Comparison of ENCODE assay signal across 13 cellular contexts in the genomic region with DNA sequence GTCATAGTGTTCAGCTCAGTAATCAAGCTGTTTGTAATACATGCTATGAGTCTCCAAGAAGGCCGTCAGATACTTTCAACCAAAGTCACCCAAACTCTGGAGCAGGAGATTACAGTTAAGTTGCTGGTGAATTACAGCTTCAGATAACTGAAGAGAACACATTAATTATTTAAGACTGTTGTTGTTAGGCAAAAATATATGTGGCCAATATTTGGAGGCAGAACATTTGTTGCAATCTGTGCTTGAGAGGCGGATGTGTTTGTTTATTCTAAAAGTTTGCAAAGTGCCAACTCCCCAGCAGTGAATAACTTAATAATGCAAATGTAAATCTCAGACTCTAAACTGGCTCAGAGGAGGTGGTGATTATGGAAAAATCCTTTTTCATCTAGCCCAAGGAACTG.
DNase-seq lines count a peak whose midpoint lies in the region; FAIRE-seq and TF ChIP-seq lines count a peak whose summit lies in the region.
"Had no signal": no experiment of that assay in that cellular context is flagged by ENCODE, and none has a peak within 500 bp of the region (broad histone marks: within the 10 kb centered on the region; RNA-seq: fewer than 3 reads in every experiment).

No MANE protein-coding gene starts in this region.

- no peak overlapping the region for H3K4me3 ChIP-seq in fibroblast of villous mesenchyme (ENCODE audit: low read depth, low read length)
- H3K4me3 ChIP-seq: A549 had no signal

- H3K9me3 Mint-ChIP-seq in mesothelial cell of epicardium = peaks cover 8% of the 10 kb centered on the region

- H3K4me3 Mint-ChIP-seq in mesothelial cell of epicardium = no peak overlapping the region
- H3K4me3 Mint-ChIP-seq: CD4-positive, alpha-beta memory T cell had no signal

- TF ChIP-seq POLR2A in GM12892 (IDR thresholded peaks at IDR 0.05; ENCODE audit: low read depth, low read length) = no peak

- DNase-seq in M059J (ENCODE audit: low read depth) (peak; percentile 45), fibroblast of villous mesenchyme (ENCODE audit: low read depth) (peak; percentile 65), mesothelial cell of epicardium (ENCODE audit: low spot score in 2 of 2, unreplicated experiment in 2 of 2) (no peak), NCI-H146 (lab: John Stamatoyannopoulos, UW) (no peak), NCI-H1105 treated with DMSO at 0.1 percent for 48 hours (lab: John Stamatoyannopoulos, UW) (no peak), GM12892 (ENCODE audit: insufficient read length) (no peak)
- DNase-seq: BE2C; CD4-positive, alpha-beta memory T cell; DMS79; EL had no signal

- peaks cover 2% of the 10 kb centered on the region for H3K36me3 Mint-ChIP-seq in mesothelial cell of epicardium
- H3K36me3 Mint-ChIP-seq: CD4-positive, alpha-beta memory T cell had no signal

- H3K4me1 Mint-ChIP-seq in mesothelial cell of epicardium = peaks cover 8% of the 10 kb centered on the region
- H3K4me1 Mint-ChIP-seq: CD4-positive, alpha-beta memory T cell had no signal

- no peak for FAIRE-seq in GM12892 (lab: Jason Lieb, UNC)
- FAIRE-seq: A549, G401.6, H1 had no signal

- H3K27me3 Mint-ChIP-seq in mesothelial cell of epicardium (ENCODE audit: low read depth) = no peaks in the 10 kb centered on the region
- H3K27me3 Mint-ChIP-seq: CD4-positive, alpha-beta memory T cell had no signal

- TF ChIP-seq CTCF in fibroblast of villous mesenchyme (IDR thresholded peaks at IDR 0.05; ENCODE audit: insufficient read depth, low read depth, low read length) (no peak), mesothelial cell of epicardium (IDR thresholded peaks at IDR 0.05; ENCODE audit: unreplicated experiment) (no peak)

- peak overlapping the region; percentile 8 for H3K27ac Mint-ChIP-seq in mesothelial cell of epicardium
- H3K27ac Mint-ChIP-seq: CD4-positive, alpha-beta memory T cell had no signal

Comparison
In these comparisons a context has a peak if more than half of its experiments do, and no peak if none do; other contexts are left out.
1. DNase-seq: peak in M059J (single experiment) and fibroblast of villous mesenchyme (single experiment); none in mesothelial cell of epicardium (0 of 2), NCI-H146 (single experiment), NCI-H1105 treated with DMSO at 0.1 percent for 48 hours (single experiment) and GM12892 (single experiment).